In genomic region chr16:73949574-73950348, GRCh38 we compare ENCODE assay signal across 9 cellular contexts.
DNase-seq lines count a peak whose midpoint lies in the region; ATAC-seq and TF ChIP-seq lines count a peak whose summit lies in the region.
"Had no signal": no experiment of that assay in that cellular context is flagged by ENCODE, and none has a peak within 500 bp of the region (broad histone marks: within the 10 kb centered on the region; RNA-seq: fewer than 3 reads in every experiment).

No MANE protein-coding gene starts in this region.

- ATAC-seq in HG02973 (IDR thresholded peaks at IDR 0.05; ENCODE audit: unreplicated experiment): no peak

- DNase-seq in HCEC 1CT (peak; percentile 71), RPMI7951 (ENCODE audit: low read depth) (peak; percentile 79), foreskin fibroblast (peak; percentile 75 to 91), skeletal muscle cell (ENCODE audit: low read depth) (peak; percentile 65), BE2C (no peak), NCI-H1930 (lab: John Stamatoyannopoulos, UW) (no peak)
- DNase-seq in activated CD8-positive, alpha-beta memory T cell treated with anti-CD3 and anti-CD28 coated beads, Interleukin-2, amount 50 U/mL, for 4 hours: no peak
- DNase-seq: thyroid gland had no signal

- H3K9me3 ChIP-seq in BE2C: no peaks in the 10 kb centered on the region
- H3K9me3 ChIP-seq: thyroid gland had no signal

- H3K36me3 ChIP-seq in BE2C: no peaks in the 10 kb centered on the region
- H3K36me3 ChIP-seq: thyroid gland had no signal

- no peaks in the 10 kb centered on the region for H3K4me1 ChIP-seq in BE2C
- H3K4me1 ChIP-seq: thyroid gland had no signal

- no peak overlapping the region for H3K4me3 ChIP-seq in foreskin fibroblast (ENCODE audit: low read depth in 1 of 2, low read length in 2 of 2)
- no peak overlapping the region for H3K4me3 ChIP-seq in skeletal muscle cell (ENCODE audit: low read depth, low read length)
- H3K4me3 ChIP-seq in BE2C (ENCODE audit: low read depth, low read length): no peak overlapping the region
- H3K4me3 ChIP-seq: thyroid gland had no signal

- no peaks in the 10 kb centered on the region for H3K27me3 ChIP-seq in BE2C
- H3K27me3 ChIP-seq: thyroid gland had no signal

- TF ChIP-seq CTCF in foreskin fibroblast (IDR thresholded peaks at IDR 0.05; ENCODE audit: low read depth, low read length): no peak
- TF ChIP-seq CTCF in BE2C (IDR thresholded peaks at IDR 0.05; ENCODE audit: low read depth, low read length): no peak

Comparison
In these comparisons a context has a peak if more than half of its experiments do, and no peak if none do; other contexts are left out.
1. DNase-seq: peak in HCEC 1CT (single experiment), RPMI7951 (single experiment), foreskin fibroblast (2 of 2) and skeletal muscle cell (single experiment); none in activated CD8-positive, alpha-beta memory T cell treated with anti-CD3 and anti-CD28 coated beads, Interleukin-2, amount 50 U/mL, for 4 hours (single experiment), BE2C (single experiment) and NCI-H1930 (0 of 2).